In genomic region chr6:4909063-4909645, GRCh38 we compare ENCODE assay signal across 1 cellular context.
TF ChIP-seq lines count a peak whose summit lies in the region.

No MANE protein-coding gene starts in this region.

TF ChIP-seq in WTC11, 78 proteins besides CTCF, POLR2A, EP300 and RAD21 (continued from another document):
- no peak for TF ChIP-seq ZNF532 (CRISPR knock-in tag; IDR thresholded peaks at IDR 0.05; ENCODE audit: borderline replicate concordance)
- TF ChIP-seq ZMAT4 (CRISPR knock-in tag; IDR thresholded peaks at IDR 0.05): no peak
- TF ChIP-seq NFYB (CRISPR knock-in tag; conservative IDR thresholded peaks at IDR 0.05; ENCODE audit: low read depth): no peak
- no peak for TF ChIP-seq USF1 (CRISPR knock-in tag; IDR thresholded peaks at IDR 0.05)
- TF ChIP-seq ZSCAN18 (CRISPR knock-in tag; IDR thresholded peaks at IDR 0.05): no peak
- no peak for TF ChIP-seq ZNF416 (CRISPR knock-in tag; IDR thresholded peaks at IDR 0.05)
- no peak for TF ChIP-seq PRDM15 (CRISPR knock-in tag; IDR thresholded peaks at IDR 0.05)
